20 cellular contexts compared by ENCODE assay signal in the genomic region with DNA sequence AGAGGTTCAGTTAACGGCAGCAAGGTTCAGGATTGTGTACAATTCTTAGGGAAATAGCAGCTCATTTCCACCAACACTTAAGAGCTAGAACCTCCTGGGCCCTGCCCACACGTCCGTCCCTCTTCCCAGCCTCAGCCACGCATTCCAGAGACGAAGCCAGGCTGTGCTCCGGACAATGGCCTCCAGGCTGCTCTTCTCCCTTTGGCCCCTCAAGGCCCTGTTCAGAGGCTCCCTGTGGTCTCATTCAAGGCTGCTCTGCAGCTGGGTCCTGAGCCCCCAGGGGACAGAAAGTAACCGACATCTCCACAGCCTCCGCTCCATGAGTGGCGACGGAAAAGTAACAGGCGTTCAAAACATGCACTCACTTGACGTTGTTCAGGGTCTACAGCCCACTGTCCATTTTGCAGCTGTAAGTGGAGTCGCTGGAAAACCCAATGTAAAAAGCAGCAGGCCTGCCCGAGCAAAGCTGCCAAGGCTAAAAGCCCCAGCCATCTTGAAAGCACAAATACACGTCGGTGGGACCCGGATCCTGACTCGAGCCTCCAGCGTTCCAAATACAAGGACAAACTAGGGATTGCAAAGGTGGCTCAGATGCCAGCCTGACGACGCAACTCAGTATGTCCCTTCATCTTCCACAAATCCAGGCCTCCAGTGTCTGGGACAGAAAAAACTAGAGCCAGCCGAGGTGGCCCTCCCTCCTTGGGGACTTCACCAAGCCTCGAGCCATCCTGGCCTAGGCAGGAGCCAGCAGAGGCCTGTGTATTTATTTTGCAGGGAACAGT.
DNase-seq lines count a peak whose midpoint lies in the region; ATAC-seq and TF ChIP-seq lines count a peak whose summit lies in the region.
"Had no signal": no experiment of that assay in that cellular context is flagged by ENCODE, and none has a peak within 500 bp of the region (broad histone marks: within the 10 kb centered on the region; RNA-seq: fewer than 3 reads in every experiment).

No MANE protein-coding gene starts in this region.

- TF ChIP-seq CTCF in GM10248 (IDR thresholded peaks at IDR 0.05; ENCODE audit: control extremely low read depth, extremely low read depth, low read depth, missing control alignments) = no peak

- H3K27ac ChIP-seq in caudate nucleus (ENCODE audit: low read depth, low read length) (peak overlapping the region; percentile 74), temporal lobe (ENCODE audit: low read depth, low read length) (peak overlapping the region; percentile 98)
- H3K27ac ChIP-seq: ascending aorta, foreskin keratinocyte, parathyroid adenoma, thoracic aorta had no signal

- peak; percentile 13 for DNase-seq in activated T-cell treated with anti-CD3 and anti-CD28 coated beads, Interleukin-2, amount 50 U/mL, for 1 hour
- no peak for DNase-seq in activated T-cell treated with anti-CD3 and anti-CD28 coated beads, Interleukin-2, amount 50 U/mL, for 48 hours
- no peak for DNase-seq in caudate nucleus (lab: John Stamatoyannopoulos, UW)
- DNase-seq in mesenteric fat pad (ENCODE audit: low spot score) = peak; percentile 67
- DNase-seq in GM10248 (ENCODE audit: extremely low spot score) = no peak
- no peak for DNase-seq in kidney tubule cell (ENCODE audit: low spot score)
- DNase-seq: activated CD4-positive, alpha-beta T cell treated with anti-CD3 and anti-CD28 coated beads for 1 hour; activated gamma-delta T cell treated with Interleukin-2 at 50 U/mL for 16 hours; CD4-positive, alpha-beta memory T cell; DMS79 treated with DMSO at 0.1 percent for 48 hours; foreskin keratinocyte; NCI-H1436; small intestine; stimulated activated CD4-positive, alpha-beta T cell treated with anti-CD3 and anti-CD28 coated beads, Interleukin-4, amount 100 ng/mL, for 4 hours had no signal

- POLR2A ChIA-PET in GM10248 (lab: Yijun Ruan, JAX) = no interaction called here

- ATAC-seq in HG03097 (IDR thresholded peaks at IDR 0.05; ENCODE audit: low FRiP score, unreplicated experiment) = no peak
- ATAC-seq: foreskin keratinocyte, left colon had no signal

- CTCF ChIA-PET in GM10248 (lab: Yijun Ruan, JAX) = interaction anchor here (1.1 to 1.7 kb wide), 4 partner anchors 9 to 23 kb away, joined by 3 to 4 read pairs (median 4); no protein-coding TSS in a partner anchor

Comparison
In these comparisons a context has a peak if more than half of its experiments do, and no peak if none do; other contexts are left out.
1. DNase-seq: peak in activated T-cell treated with anti-CD3 and anti-CD28 coated beads, Interleukin-2, amount 50 U/mL, for 1 hour (single experiment) and mesenteric fat pad (single experiment); none in activated T-cell treated with anti-CD3 and anti-CD28 coated beads, Interleukin-2, amount 50 U/mL, for 48 hours (0 of 2), caudate nucleus (0 of 61), GM10248 (single experiment) and kidney tubule cell (single experiment).